In genomic region chr20:47995661-47996060, GRCh38 we compare ENCODE assay signal across 2 cellular contexts.
TF ChIP-seq lines count a peak whose summit lies in the region.

No MANE protein-coding gene starts in this region.

TF ChIP-seq in GM23338, 12 proteins besides CTCF, POLR2A, EP300 and RAD21 (continued from another document):
- TF ChIP-seq EZH2 (IDR thresholded peaks at IDR 0.05; ENCODE audit: low read depth, unreplicated experiment), result no peak
- TF ChIP-seq ETS1 (IDR thresholded peaks at IDR 0.05), result no peak
- TF ChIP-seq, protein P1, sequence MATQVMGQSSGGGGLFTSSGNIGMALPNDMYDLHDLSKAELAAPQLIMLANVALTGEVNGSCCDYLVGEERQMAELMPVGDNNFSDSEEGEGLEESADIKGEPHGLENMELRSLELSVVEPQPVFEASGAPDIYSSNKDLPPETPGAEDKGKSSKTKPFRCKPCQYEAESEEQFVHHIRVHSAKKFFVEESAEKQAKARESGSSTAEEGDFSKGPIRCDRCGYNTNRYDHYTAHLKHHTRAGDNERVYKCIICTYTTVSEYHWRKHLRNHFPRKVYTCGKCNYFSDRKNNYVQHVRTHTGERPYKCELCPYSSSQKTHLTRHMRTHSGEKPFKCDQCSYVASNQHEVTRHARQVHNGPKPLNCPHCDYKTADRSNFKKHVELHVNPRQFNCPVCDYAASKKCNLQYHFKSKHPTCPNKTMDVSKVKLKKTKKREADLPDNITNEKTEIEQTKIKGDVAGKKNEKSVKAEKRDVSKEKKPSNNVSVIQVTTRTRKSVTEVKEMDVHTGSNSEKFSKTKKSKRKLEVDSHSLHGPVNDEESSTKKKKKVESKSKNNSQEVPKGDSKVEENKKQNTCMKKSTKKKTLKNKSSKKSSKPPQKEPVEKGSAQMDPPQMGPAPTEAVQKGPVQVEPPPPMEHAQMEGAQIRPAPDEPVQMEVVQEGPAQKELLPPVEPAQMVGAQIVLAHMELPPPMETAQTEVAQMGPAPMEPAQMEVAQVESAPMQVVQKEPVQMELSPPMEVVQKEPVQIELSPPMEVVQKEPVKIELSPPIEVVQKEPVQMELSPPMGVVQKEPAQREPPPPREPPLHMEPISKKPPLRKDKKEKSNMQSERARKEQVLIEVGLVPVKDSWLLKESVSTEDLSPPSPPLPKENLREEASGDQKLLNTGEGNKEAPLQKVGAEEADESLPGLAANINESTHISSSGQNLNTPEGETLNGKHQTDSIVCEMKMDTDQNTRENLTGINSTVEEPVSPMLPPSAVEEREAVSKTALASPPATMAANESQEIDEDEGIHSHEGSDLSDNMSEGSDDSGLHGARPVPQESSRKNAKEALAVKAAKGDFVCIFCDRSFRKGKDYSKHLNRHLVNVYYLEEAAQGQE (IDR thresholded peaks at IDR 0.05; ENCODE audit: unreplicated experiment), result no peak
- no peak for TF ChIP-seq ZNF114 (CRISPR knock-in tag; IDR thresholded peaks at IDR 0.05)
- TF ChIP-seq, protein P2, sequence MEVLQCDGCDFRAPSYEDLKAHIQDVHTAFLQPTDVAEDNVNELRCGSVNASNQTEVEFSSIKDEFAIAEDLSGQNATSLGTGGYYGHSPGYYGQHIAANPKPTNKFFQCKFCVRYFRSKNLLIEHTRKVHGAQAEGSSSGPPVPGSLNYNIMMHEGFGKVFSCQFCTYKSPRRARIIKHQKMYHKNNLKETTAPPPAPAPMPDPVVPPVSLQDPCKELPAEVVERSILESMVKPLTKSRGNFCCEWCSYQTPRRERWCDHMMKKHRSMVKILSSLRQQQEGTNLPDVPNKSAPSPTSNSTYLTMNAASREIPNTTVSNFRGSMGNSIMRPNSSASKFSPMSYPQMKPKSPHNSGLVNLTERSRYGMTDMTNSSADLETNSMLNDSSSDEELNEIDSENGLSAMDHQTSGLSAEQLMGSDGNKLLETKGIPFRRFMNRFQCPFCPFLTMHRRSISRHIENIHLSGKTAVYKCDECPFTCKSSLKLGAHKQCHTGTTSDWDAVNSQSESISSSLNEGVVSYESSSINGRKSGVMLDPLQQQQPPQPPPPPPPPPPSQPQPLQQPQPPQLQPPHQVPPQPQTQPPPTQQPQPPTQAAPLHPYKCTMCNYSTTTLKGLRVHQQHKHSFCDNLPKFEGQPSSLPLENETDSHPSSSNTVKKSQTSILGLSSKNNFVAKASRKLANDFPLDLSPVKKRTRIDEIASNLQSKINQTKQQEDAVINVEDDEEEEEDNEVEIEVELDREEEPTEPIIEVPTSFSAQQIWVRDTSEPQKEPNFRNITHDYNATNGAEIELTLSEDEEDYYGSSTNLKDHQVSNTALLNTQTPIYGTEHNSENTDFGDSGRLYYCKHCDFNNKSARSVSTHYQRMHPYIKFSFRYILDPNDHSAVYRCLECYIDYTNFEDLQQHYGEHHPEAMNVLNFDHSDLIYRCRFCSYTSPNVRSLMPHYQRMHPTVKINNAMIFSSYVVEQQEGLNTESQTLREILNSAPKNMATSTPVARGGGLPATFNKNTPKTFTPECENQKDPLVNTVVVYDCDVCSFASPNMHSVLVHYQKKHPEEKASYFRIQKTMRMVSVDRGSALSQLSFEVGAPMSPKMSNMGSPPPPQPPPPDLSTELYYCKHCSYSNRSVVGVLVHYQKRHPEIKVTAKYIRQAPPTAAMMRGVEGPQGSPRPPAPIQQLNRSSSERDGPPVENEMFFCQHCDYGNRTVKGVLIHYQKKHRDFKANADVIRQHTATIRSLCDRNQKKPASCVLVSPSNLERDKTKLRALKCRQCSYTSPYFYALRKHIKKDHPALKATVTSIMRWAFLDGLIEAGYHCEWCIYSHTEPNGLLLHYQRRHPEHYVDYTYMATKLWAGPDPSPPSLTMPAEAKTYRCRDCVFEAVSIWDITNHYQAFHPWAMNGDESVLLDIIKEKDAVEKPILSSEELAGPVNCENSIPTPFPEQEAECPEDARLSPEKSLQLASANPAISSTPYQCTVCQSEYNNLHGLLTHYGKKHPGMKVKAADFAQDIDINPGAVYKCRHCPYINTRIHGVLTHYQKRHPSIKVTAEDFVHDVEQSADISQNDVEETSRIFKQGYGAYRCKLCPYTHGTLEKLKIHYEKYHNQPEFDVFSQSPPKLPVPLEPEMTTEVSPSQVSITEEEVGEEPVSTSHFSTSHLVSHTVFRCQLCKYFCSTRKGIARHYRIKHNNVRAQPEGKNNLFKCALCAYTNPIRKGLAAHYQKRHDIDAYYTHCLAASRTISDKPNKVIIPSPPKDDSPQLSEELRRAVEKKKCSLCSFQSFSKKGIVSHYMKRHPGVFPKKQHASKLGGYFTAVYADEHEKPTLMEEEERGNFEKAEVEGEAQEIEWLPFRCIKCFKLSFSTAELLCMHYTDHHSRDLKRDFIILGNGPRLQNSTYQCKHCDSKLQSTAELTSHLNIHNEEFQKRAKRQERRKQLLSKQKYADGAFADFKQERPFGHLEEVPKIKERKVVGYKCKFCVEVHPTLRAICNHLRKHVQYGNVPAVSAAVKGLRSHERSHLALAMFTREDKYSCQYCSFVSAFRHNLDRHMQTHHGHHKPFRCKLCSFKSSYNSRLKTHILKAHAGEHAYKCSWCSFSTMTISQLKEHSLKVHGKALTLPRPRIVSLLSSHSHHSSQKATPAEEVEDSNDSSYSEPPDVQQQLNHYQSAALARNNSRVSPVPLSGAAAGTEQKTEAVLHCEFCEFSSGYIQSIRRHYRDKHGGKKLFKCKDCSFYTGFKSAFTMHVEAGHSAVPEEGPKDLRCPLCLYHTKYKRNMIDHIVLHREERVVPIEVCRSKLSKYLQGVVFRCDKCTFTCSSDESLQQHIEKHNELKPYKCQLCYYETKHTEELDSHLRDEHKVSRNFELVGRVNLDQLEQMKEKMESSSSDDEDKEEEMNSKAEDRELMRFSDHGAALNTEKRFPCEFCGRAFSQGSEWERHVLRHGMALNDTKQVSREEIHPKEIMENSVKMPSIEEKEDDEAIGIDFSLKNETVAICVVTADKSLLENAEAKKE (CRISPR knock-in tag; IDR thresholded peaks at IDR 0.05), result no peak
- no peak for TF ChIP-seq STAT1 (IDR thresholded peaks at IDR 0.05; ENCODE audit: unreplicated experiment)
- TF ChIP-seq CREB1 (CRISPR knock-in tag; IDR thresholded peaks at IDR 0.05; ENCODE audit: low read depth), result no peak
- TF ChIP-seq EZH2phosphoT487 (IDR thresholded peaks at IDR 0.05; ENCODE audit: unreplicated experiment), result no peak
- TF ChIP-seq JUNB (IDR thresholded peaks at IDR 0.05; ENCODE audit: unreplicated experiment), result no peak

TF ChIP-seq in H1, 55 proteins besides CTCF, POLR2A, EP300 and RAD21 (continued from another document):
- 0 out of 2 replicates have a peak, but pooled peaks have one; percentile 25 for TF ChIP-seq TEAD4 (IDR thresholded peaks at IDR 0.05; ENCODE audit: low read depth, low read length)
- no peak for TF ChIP-seq POLR2AphosphoS5 (IDR thresholded peaks at IDR 0.05; ENCODE audit: low read depth, low read length)
- peak; percentile 36; the same call in 1 of the 2 replicates for TF ChIP-seq CEBPB (IDR thresholded peaks at IDR 0.05; ENCODE audit: low read depth, low read length)
- TF ChIP-seq EGR1 (IDR thresholded peaks at IDR 0.05; ENCODE audit: borderline replicate concordance, low read depth, low read length), result no peak
- no peak for TF ChIP-seq CHD7 (IDR thresholded peaks at IDR 0.05; ENCODE audit: insufficient replicate concordance, low read length)
- TF ChIP-seq NRF1 (IDR thresholded peaks at IDR 0.05; ENCODE audit: low read depth, low read length), result no peak
- no peak for TF ChIP-seq RBBP5 (IDR thresholded peaks at IDR 0.05; ENCODE audit: borderline replicate concordance, low read depth, low read length)
- no peak for TF ChIP-seq KDM5A (IDR thresholded peaks at IDR 0.05; ENCODE audit: low read length)
- TF ChIP-seq RNF2 (IDR thresholded peaks at IDR 0.05; ENCODE audit: borderline replicate concordance, low read depth, low read length, missing control alignments, poor library complexity, severe bottlenecking), result no peak
- no peak for TF ChIP-seq KDM1A (IDR thresholded peaks at IDR 0.05; ENCODE audit: borderline replicate concordance, low read length)
- TF ChIP-seq HDAC2 (IDR thresholded peaks at IDR 0.05; ENCODE audit: borderline replicate concordance in 1 of 2, low read depth in 2 of 2, low read length in 2 of 2), result no peak
- TF ChIP-seq MAX (IDR thresholded peaks at IDR 0.05), result no peak
- no peak for TF ChIP-seq SRF (IDR thresholded peaks at IDR 0.05; ENCODE audit: low read depth, low read length)
- no peak for TF ChIP-seq MAFK (IDR thresholded peaks at IDR 0.05; ENCODE audit: low read depth, low read length)
